22 cellular contexts compared by ENCODE assay signal in genomic region chr13:94795292-94795691, GRCh38.
"Had no signal": no experiment of that assay in that cellular context is flagged by ENCODE, and none has a peak within 500 bp of the region (broad histone marks: within the 10 kb centered on the region; RNA-seq: fewer than 3 reads in every experiment).

No MANE protein-coding gene starts in this region.

- DNase-seq: colonic mucosa; cortex of kidney; effector CD8-positive, alpha-beta T cell; effector memory CD8-positive, alpha-beta T cell; foreskin keratinocyte; heart left ventricle; hypothalamus; immature natural killer cell; islet precursor cell; kidney; kidney glomerular epithelial cell; left colon; left ventricle myocardium inferior; lower lobe of right lung; mesenchymal stem cell; midbrain; naive thymus-derived CD4-positive, alpha-beta T cell had no signal

- H3K4me1 Mint-ChIP-seq: immature natural killer cell; naive thymus-derived CD4-positive, alpha-beta T cell had no signal

- H3K4me3 Mint-ChIP-seq: dendritic cell treated with granulocyte-macrophage colony-stimulating factor and Interleukin-4, amounts not matched to agents 40 ng/mL and 50 ng/mL, for 4 days; effector memory CD8-positive, alpha-beta T cell; immature natural killer cell; naive thymus-derived CD4-positive, alpha-beta T cell had no signal

- ATAC-seq: effector memory CD8-positive, alpha-beta T cell; esophagus mucosa; foreskin keratinocyte; gastroesophageal sphincter; heart left ventricle; left colon; left lobe of liver; lower lobe of right lung; naive thymus-derived CD4-positive, alpha-beta T cell had no signal

- H2AFZ ChIP-seq: hepatocyte had no signal

- H3K27me3 ChIP-seq: colonic mucosa, foreskin keratinocyte, gastroesophageal sphincter, heart left ventricle, hepatocyte had no signal

- H3K27ac ChIP-seq: colonic mucosa, foreskin keratinocyte, gastroesophageal sphincter, heart left ventricle, hepatocyte, left ventricle myocardium inferior, lower lobe of right lung had no signal

- H3K79me2 ChIP-seq: hepatocyte had no signal

- H3K36me3 ChIP-seq: colonic mucosa, gastroesophageal sphincter, heart left ventricle, left ventricle myocardium inferior, lower lobe of right lung had no signal

- H3K27ac Mint-ChIP-seq: dendritic cell treated with granulocyte-macrophage colony-stimulating factor and Interleukin-4, amounts not matched to agents 40 ng/mL and 50 ng/mL, for 4 days; effector memory CD8-positive, alpha-beta T cell; immature natural killer cell; naive thymus-derived CD4-positive, alpha-beta T cell had no signal

- H3K4me3 ChIP-seq: colonic mucosa, gastroesophageal sphincter, heart left ventricle, hepatocyte, left ventricle myocardium inferior, lower lobe of right lung had no signal

- H3K9me3 ChIP-seq: colonic mucosa, gastroesophageal sphincter, heart left ventricle, left ventricle myocardium inferior, lower lobe of right lung had no signal

- H3K4me1 ChIP-seq: colonic mucosa, foreskin keratinocyte, gastroesophageal sphincter, heart left ventricle, left ventricle myocardium inferior, lower lobe of right lung had no signal

- H3K9me3 Mint-ChIP-seq: dendritic cell treated with granulocyte-macrophage colony-stimulating factor and Interleukin-4, amounts not matched to agents 40 ng/mL and 50 ng/mL, for 4 days; effector memory CD8-positive, alpha-beta T cell; naive thymus-derived CD4-positive, alpha-beta T cell had no signal

- H3K36me3 Mint-ChIP-seq: immature natural killer cell; naive thymus-derived CD4-positive, alpha-beta T cell had no signal

- H3K27me3 Mint-ChIP-seq: dendritic cell treated with granulocyte-macrophage colony-stimulating factor and Interleukin-4, amounts not matched to agents 40 ng/mL and 50 ng/mL, for 4 days; effector memory CD8-positive, alpha-beta T cell; naive thymus-derived CD4-positive, alpha-beta T cell had no signal

- H3K4me2 ChIP-seq: hepatocyte had no signal
